Comparison of ENCODE assay signal across 14 cellular contexts in genomic region chr21:42006765-42007164, GRCh38.
"Had no signal": no experiment of that assay in that cellular context is flagged by ENCODE, and none has a peak within 500 bp of the region (broad histone marks: within the 10 kb centered on the region; RNA-seq: fewer than 3 reads in every experiment).

No MANE protein-coding gene starts in this region.

- H3K9me3 ChIP-seq: gastrocnemius medialis, heart right ventricle, tibial nerve, vagina had no signal

- H3K27me3 ChIP-seq: gastrocnemius medialis, tibial nerve, vagina had no signal

- H2AFZ ChIP-seq: parathyroid adenoma had no signal

- H3K4me3 Mint-ChIP-seq: activated CD8-positive, alpha-beta T cell treated with anti-CD3 and anti-CD28 coated beads, Interleukin-2, amount 10 ng/mL, durations not matched to agents 7 days and 5 days had no signal

- DNase-seq: activated CD4-positive, alpha-beta T cell treated with anti-CD3 and anti-CD28 coated beads for 4 hours; activated CD8-positive, alpha-beta T cell treated with anti-CD3 and anti-CD28 coated beads, Interleukin-2, amount 10 ng/mL, durations not matched to agents 7 days and 5 days; effector CD4-positive, alpha-beta T cell; gastrocnemius medialis; heart right ventricle; kidney; left ventricle myocardium superior; stimulated activated CD4-positive, alpha-beta T cell treated with anti-CD3 and anti-CD28 coated beads, Interleukin-15, amount 100 ng/mL, for 24 hours; stimulated activated CD4-positive, alpha-beta T cell treated with anti-CD3 and anti-CD28 coated beads, Interleukin-4, amount 100 ng/mL, for 4 hours; WERI-Rb-1 had no signal

- H3K9ac ChIP-seq: parathyroid adenoma had no signal

- H3K4me3 ChIP-seq: coronary artery, gastrocnemius medialis, heart right ventricle, tibial nerve, vagina had no signal

- H3K36me3 ChIP-seq: gastrocnemius medialis, vagina had no signal

- H3K27ac Mint-ChIP-seq: activated CD8-positive, alpha-beta T cell treated with anti-CD3 and anti-CD28 coated beads, Interleukin-2, amount 10 ng/mL, durations not matched to agents 7 days and 5 days had no signal

- H3K27ac ChIP-seq: coronary artery, gastrocnemius medialis, heart right ventricle, parathyroid adenoma, tibial nerve, vagina, WERI-Rb-1 had no signal

- ATAC-seq: activated CD8-positive, alpha-beta T cell treated with anti-CD3 and anti-CD28 coated beads, Interleukin-2, amount 10 ng/mL, durations not matched to agents 7 days and 5 days; gastrocnemius medialis; heart right ventricle; left ventricle myocardium superior had no signal
